Comparison of ENCODE assay signal across 13 cellular contexts in genomic region chr10:102433619-102434046, GRCh38. TPM values are rescaled to one million over a fixed set of nuclear protein-coding genes. Genes with fewer than 3 reads are reported as not detected.
A peak's percentile ranks its signal among the peaks of the same experiment; 100 is the strongest.
DNase-seq lines count a peak whose midpoint lies in the region; ATAC-seq and TF ChIP-seq lines count a peak whose summit lies in the region.
"Had no signal": no experiment of that assay in that cellular context is flagged by ENCODE, and none has a peak within 500 bp of the region (broad histone marks: within the 10 kb centered on the region; RNA-seq: fewer than 3 reads in every experiment).

No MANE protein-coding gene starts in this region.

- no peaks in the 10 kb centered on the region for H3K9me3 ChIP-seq in effector memory CD4-positive, alpha-beta T cell (ENCODE audit: control insufficient read depth, low read length)

- DNase-seq in activated T-cell treated with anti-CD3 and anti-CD28 coated beads, Interleukin-2, amount 50 U/mL, for 24 hours: peak; percentile 56
- DNase-seq in activated T-cell treated with anti-CD3 and anti-CD28 coated beads, Interleukin-2, amount 50 U/mL, for 1 hour: no peak
- peak; percentile 28 for DNase-seq in SKM-1 (lab: John Stamatoyannopoulos, UW; ENCODE audit: unreplicated experiment)
- no peak for DNase-seq in effector memory CD4-positive, alpha-beta T cell
- no peak for DNase-seq in stimulated activated naive B cell treated with anti-CD40 and anti-IgM and Interleukin-4, amounts not matched to agents 10 μg/mL and 1 μg/mL and 100 μg/mL, for 72 hours
- DNase-seq in DMS 273 (lab: John Stamatoyannopoulos, UW; ENCODE audit: unreplicated experiment): no peak
- no peak for DNase-seq in HFFc6
- DNase-seq: H9, NCI-H526 had no signal

- H3K4me1 Mint-ChIP-seq in activated T-cell treated with anti-CD3 and anti-CD28 coated beads, Interleukin-2, amount 50 U/mL, for 24 hours (ENCODE audit: low read depth): peaks cover 55% of the 10 kb centered on the region
- peaks cover 30 to 47% of the 10 kb centered on the region in 2 donors for H3K4me1 Mint-ChIP-seq in stimulated activated naive B cell treated with anti-CD40 and anti-IgM and Interleukin-4, amounts not matched to agents 10 μg/mL and 1 μg/mL and 100 μg/mL, for 72 hours
- peaks cover 31% of the 10 kb centered on the region for H3K4me1 Mint-ChIP-seq in HFFc6 (ENCODE audit: low read depth)

- no peak overlapping the region for H3K4me3 ChIP-seq in effector memory CD4-positive, alpha-beta T cell (ENCODE audit: insufficient read depth, low read depth, low read length, poor library complexity, severe bottlenecking)

- H3K27ac ChIP-seq in effector memory CD4-positive, alpha-beta T cell (ENCODE audit: insufficient read depth, low read length, poor library complexity, severe bottlenecking): peak overlapping the region; percentile 75
- H3K27ac ChIP-seq: SK-N-MC had no signal

- peak overlapping the region; percentile 94 for H3K4me3 Mint-ChIP-seq in activated T-cell treated with anti-CD3 and anti-CD28 coated beads, Interleukin-2, amount 50 U/mL, for 24 hours
- peak overlapping the region; percentile 93 to 96 for H3K4me3 Mint-ChIP-seq in stimulated activated naive B cell treated with anti-CD40 and anti-IgM and Interleukin-4, amounts not matched to agents 10 μg/mL and 1 μg/mL and 100 μg/mL, for 72 hours
- no peak overlapping the region for H3K4me3 Mint-ChIP-seq in HFFc6

- peak overlapping the region; percentile 97 for H3K27ac Mint-ChIP-seq in activated T-cell treated with anti-CD3 and anti-CD28 coated beads, Interleukin-2, amount 50 U/mL, for 24 hours
- peak overlapping the region; percentile 94 for H3K27ac Mint-ChIP-seq in stimulated activated naive B cell treated with anti-CD40 and anti-IgM and Interleukin-4, amounts not matched to agents 10 μg/mL and 1 μg/mL and 100 μg/mL, for 72 hours
- H3K27ac Mint-ChIP-seq in HFFc6: no peak overlapping the region
- H3K27ac Mint-ChIP-seq: H9 had no signal

- H3K36me3 ChIP-seq in effector memory CD4-positive, alpha-beta T cell (ENCODE audit: control insufficient read depth, insufficient read depth, low read length): no peaks in the 10 kb centered on the region

- H3K4me1 ChIP-seq in effector memory CD4-positive, alpha-beta T cell (ENCODE audit: control insufficient read depth, insufficient read depth, low read length, poor library complexity, severe bottlenecking): peaks cover 46% of the 10 kb centered on the region

- peaks cover 41% of the 10 kb centered on the region for H3K36me3 Mint-ChIP-seq in activated T-cell treated with anti-CD3 and anti-CD28 coated beads, Interleukin-2, amount 50 U/mL, for 24 hours (ENCODE audit: low read depth)
- H3K36me3 Mint-ChIP-seq in stimulated activated naive B cell treated with anti-CD40 and anti-IgM and Interleukin-4, amounts not matched to agents 10 μg/mL and 1 μg/mL and 100 μg/mL, for 72 hours: peaks cover 7% of the 10 kb centered on the region in 2 donors
- no peaks in the 10 kb centered on the region for H3K36me3 Mint-ChIP-seq in HFFc6 (ENCODE audit: low read depth)

- H3K9me3 Mint-ChIP-seq in activated T-cell treated with anti-CD3 and anti-CD28 coated beads, Interleukin-2, amount 50 U/mL, for 24 hours: no peaks in the 10 kb centered on the region
- no peaks in the 10 kb centered on the region for H3K9me3 Mint-ChIP-seq in stimulated activated naive B cell treated with anti-CD40 and anti-IgM and Interleukin-4, amounts not matched to agents 10 μg/mL and 1 μg/mL and 100 μg/mL, for 72 hours
- no peaks in the 10 kb centered on the region for H3K9me3 Mint-ChIP-seq in HFFc6
- H3K9me3 Mint-ChIP-seq: H9 had no signal

- no peak for ATAC-seq in stimulated activated naive B cell treated with anti-CD40 and anti-IgM and Interleukin-4, amounts not matched to agents 10 μg/mL and 1 μg/mL and 100 μg/mL, for 72 hours (replicated peaks)
- no peak for ATAC-seq in HG03521 (IDR thresholded peaks at IDR 0.05; ENCODE audit: unreplicated experiment)

- H3K27me3 Mint-ChIP-seq in activated T-cell treated with anti-CD3 and anti-CD28 coated beads, Interleukin-2, amount 50 U/mL, for 24 hours: no peaks in the 10 kb centered on the region
- H3K27me3 Mint-ChIP-seq in stimulated activated naive B cell treated with anti-CD40 and anti-IgM and Interleukin-4, amounts not matched to agents 10 μg/mL and 1 μg/mL and 100 μg/mL, for 72 hours: no peaks in the 10 kb centered on the region
- H3K27me3 Mint-ChIP-seq in HFFc6 (ENCODE audit: insufficient read depth): peaks cover 2% of the 10 kb centered on the region; the same call in 1 of the 2 replicates

- H3K27me3 ChIP-seq in effector memory CD4-positive, alpha-beta T cell (replicated peaks; ENCODE audit: control insufficient read depth, insufficient read depth, low read length, poor library complexity, severe bottlenecking): no peaks in the 10 kb centered on the region

- no peak for TF ChIP-seq CTCF in HFFc6 (IDR thresholded peaks at IDR 0.05)

RNA-seq across cellular contexts. Expression of gene CUEDC2, which starts 1.3 kb away (rescaled TPM):
- total RNA-seq in HFFc6 (2021; fragmentation: NEBNext Ultra II Directional; extraction: Animal tissue kit (Norgen Biotek cat#: 25700)): 10 to 100 TPM; 62.6 to 75.9 (median 72.5) TPM

RNA-seq across cellular contexts. Expression of gene FBXL15, which starts 13.0 kb away (rescaled TPM):
- total RNA-seq in HFFc6 (2021; fragmentation: NEBNext Ultra II Directional; extraction: Animal tissue kit (Norgen Biotek cat#: 25700)): 10 to 100 TPM in 4 of 6 experiments, 1 to 10 TPM in 2; 9.2 to 13.2 (median 11.5) TPM

RNA-seq across cellular contexts. Expression of gene PSD, which starts 15.0 kb away (rescaled TPM):
- 1 to 10 TPM in 2 of 6 experiments, under 1 TPM in 4; 0.37 to 1.4 (median 0.69) TPM for total RNA-seq in HFFc6 (2021; fragmentation: NEBNext Ultra II Directional; extraction: Animal tissue kit (Norgen Biotek cat#: 25700))

RNA-seq across cellular contexts. Expression of gene C10orf95, which starts 17.7 kb away (rescaled TPM):
- total RNA-seq in HFFc6 (2021; fragmentation: NEBNext Ultra II Directional; extraction: Animal tissue kit (Norgen Biotek cat#: 25700)): under 1 TPM in 1 of 6 experiments, not detected in 5; 0.12 TPM
- total RNA-seq: chondrocyte, H9, osteoblast had no signal

RNA-seq across cellular contexts. Expression of gene NFKB2, which starts 38.1 kb away (rescaled TPM):
- total RNA-seq in HFFc6 (2021; fragmentation: NEBNext Ultra II Directional; extraction: Animal tissue kit (Norgen Biotek cat#: 25700)): 10 to 100 TPM; 23.1 to 27.4 (median 26.1) TPM

Comparison
In these comparisons a context has a peak if more than half of its experiments do, and no peak if none do; other contexts are left out.
1. DNase-seq: peak in activated T-cell treated with anti-CD3 and anti-CD28 coated beads, Interleukin-2, amount 50 U/mL, for 24 hours (single experiment) and SKM-1 (single experiment); none in activated T-cell treated with anti-CD3 and anti-CD28 coated beads, Interleukin-2, amount 50 U/mL, for 1 hour (single experiment), effector memory CD4-positive, alpha-beta T cell (0 of 3), stimulated activated naive B cell treated with anti-CD40 and anti-IgM and Interleukin-4, amounts not matched to agents 10 μg/mL and 1 μg/mL and 100 μg/mL, for 72 hours (single experiment), DMS 273 (single experiment) and HFFc6 (single experiment).